ENCODE assay signal across 1 cellular context in the genomic region with DNA sequence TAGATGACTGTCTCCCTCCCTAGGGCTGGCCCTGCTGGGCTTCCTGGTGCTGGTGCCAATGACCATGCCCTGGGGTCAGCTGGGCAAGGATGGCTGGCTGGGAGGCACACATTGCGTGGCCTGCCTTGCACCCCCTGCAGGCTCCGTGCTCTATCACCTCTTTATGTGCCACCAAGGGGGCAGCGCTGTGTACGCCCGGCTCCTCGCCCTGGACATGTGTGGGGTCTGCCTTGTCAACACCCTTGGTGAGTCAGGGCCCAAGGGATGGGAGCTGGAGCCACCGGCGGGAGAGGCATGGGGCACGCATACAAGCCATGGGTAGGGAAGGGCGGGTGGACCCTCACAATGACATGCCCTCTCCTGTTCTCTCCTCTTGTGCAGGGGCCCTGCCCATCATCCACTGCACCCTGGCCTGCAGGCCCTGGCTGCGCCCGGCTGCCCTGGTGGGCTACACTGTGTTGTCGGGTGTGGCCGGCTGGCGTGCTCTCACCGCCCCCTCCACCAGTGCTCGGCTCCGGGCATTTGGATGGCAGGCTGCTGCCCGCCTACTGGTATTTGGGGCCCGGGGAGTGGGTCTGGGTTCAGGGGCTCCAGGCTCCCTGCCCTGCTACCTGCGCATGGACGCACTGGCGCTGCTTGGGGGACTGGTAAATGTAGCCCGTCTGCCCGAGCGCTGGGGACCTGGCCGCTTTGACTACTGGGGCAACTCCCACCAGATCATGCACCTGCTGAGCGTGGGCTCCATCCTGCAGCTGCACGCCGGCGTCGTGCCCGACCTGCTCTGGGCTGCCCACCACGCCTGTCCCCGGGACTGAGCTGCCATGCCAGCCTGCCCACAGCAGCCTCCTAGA.
TF ChIP-seq lines count a peak whose summit lies in the region.

No MANE protein-coding gene starts in this region.

TF ChIP-seq in neural cell, 6 proteins besides CTCF, POLR2A, EP300 and RAD21:
- TF ChIP-seq MXI1 (conservative IDR thresholded peaks at IDR 0.05; ENCODE audit: poor library complexity, severe bottlenecking) (no peak), REST (IDR thresholded peaks at IDR 0.05; ENCODE audit: borderline replicate concordance) (no peak)
